In genomic region chr19:38695319-38695683, GRCh38 we compare ENCODE assay signal across 10 cellular contexts. TPM values are rescaled to one million over a fixed set of nuclear protein-coding genes. Genes with fewer than 3 reads are reported as not detected.
DNase-seq lines count a peak whose midpoint lies in the region; ATAC-seq and TF ChIP-seq lines count a peak whose summit lies in the region.
"Had no signal": no experiment of that assay in that cellular context is flagged by ENCODE, and none has a peak within 500 bp of the region (broad histone marks: within the 10 kb centered on the region; RNA-seq: fewer than 3 reads in every experiment).

No MANE protein-coding gene starts in this region.

- peaks cover 0 to 2% of the 10 kb centered on the region in 2 donors for H3K27me3 Mint-ChIP-seq in CD8-positive, alpha-beta memory T cell

- H3K27ac ChIP-seq in CD8-positive, alpha-beta memory T cell (ENCODE audit: low read depth, low read length), result no peak overlapping the region
- H3K27ac ChIP-seq in OCI-LY3 (ENCODE audit: low read length) (peak overlapping the region; percentile 59), foreskin keratinocyte (peak overlapping the region; percentile 100), parathyroid adenoma (peak overlapping the region; percentile 53)

- H3K27ac Mint-ChIP-seq in CD8-positive, alpha-beta memory T cell, result peak overlapping the region; percentile 51 to 96 (median 95)

- POLR2A ChIA-PET in CD8-positive, alpha-beta memory T cell (lab: Charles Lee), result no interaction called here

- no peak for TF ChIP-seq CTCF in OCI-LY3 (IDR thresholded peaks at IDR 0.05; ENCODE audit: low read depth, low read length)
- TF ChIP-seq CTCF in foreskin keratinocyte (conservative IDR thresholded peaks at IDR 0.05), result no peak
- TF ChIP-seq CTCF in parathyroid adenoma (IDR thresholded peaks at IDR 0.05), result peak; percentile 16

- H3K9ac ChIP-seq in OCI-LY3 (ENCODE audit: low read length) (peak overlapping the region; percentile 32; the same call in 1 of the 2 replicates), parathyroid adenoma (no peak overlapping the region)

- CTCF ChIA-PET in CD8-positive, alpha-beta memory T cell (lab: Charles Lee), result interaction anchor here (1.0 kb wide), 1 partner anchor 292 kb away, joined by 3 read pairs; the partner anchor contains the start of gene FAM98C

- peak overlapping the region; percentile 42 to 79 (median 62) for H3K4me3 Mint-ChIP-seq in CD8-positive, alpha-beta memory T cell

- H3K4me1 Mint-ChIP-seq in CD8-positive, alpha-beta memory T cell, result peaks cover 74 to 84% (median 75%) of the 10 kb centered on the region in 3 donors

- H3K9me3 ChIP-seq in CD8-positive, alpha-beta memory T cell (ENCODE audit: low read length), result no peaks in the 10 kb centered on the region
- H3K9me3 ChIP-seq in OCI-LY3 (ENCODE audit: insufficient read depth, low read length) (no peaks in the 10 kb centered on the region), parathyroid adenoma (ENCODE audit: control insufficient read depth, low read length) (no peaks in the 10 kb centered on the region)

- H3K4me1 ChIP-seq in CD8-positive, alpha-beta memory T cell (ENCODE audit: insufficient read depth, low read length), result peaks cover 49% of the 10 kb centered on the region
- H3K4me1 ChIP-seq in OCI-LY3 (ENCODE audit: low read length), result peaks cover 34% of the 10 kb centered on the region
- H3K4me1 ChIP-seq in foreskin keratinocyte, result peaks cover 65% of the 10 kb centered on the region
- peaks cover 81% of the 10 kb centered on the region for H3K4me1 ChIP-seq in parathyroid adenoma

- no peak overlapping the region for H3K4me3 ChIP-seq in CD8-positive, alpha-beta memory T cell (ENCODE audit: low read length)
- peak overlapping the region; percentile 59 for H3K4me3 ChIP-seq in OCI-LY3 (ENCODE audit: low read length)
- H3K4me3 ChIP-seq in parathyroid adenoma (ENCODE audit: low read depth, low read length), result no peak overlapping the region

- peaks cover 0 to 31% (median 2%) of the 10 kb centered on the region in 3 donors for H3K36me3 Mint-ChIP-seq in CD8-positive, alpha-beta memory T cell

- H3K36me3 ChIP-seq in CD8-positive, alpha-beta memory T cell (ENCODE audit: insufficient read depth, low read length), result no peaks in the 10 kb centered on the region
- peaks cover 16% of the 10 kb centered on the region for H3K36me3 ChIP-seq in OCI-LY3 (replicated peaks; ENCODE audit: low read depth, low read length)
- H3K36me3 ChIP-seq in parathyroid adenoma (ENCODE audit: control insufficient read depth, insufficient read depth, low read length), result no peaks in the 10 kb centered on the region

- no peak overlapping the region for H2AFZ ChIP-seq in OCI-LY3 (ENCODE audit: low read depth, low read length)
- H2AFZ ChIP-seq in parathyroid adenoma, result no peak overlapping the region

- H3K9me3 Mint-ChIP-seq in CD8-positive, alpha-beta memory T cell, result no peaks in the 10 kb centered on the region

- H3K4me2 ChIP-seq in OCI-LY3 (ENCODE audit: low read length) (peak overlapping the region; percentile 79), parathyroid adenoma (ENCODE audit: low read length) (peak overlapping the region; percentile 51)

- peaks cover 73% of the 10 kb centered on the region for H4K20me1 ChIP-seq in OCI-LY3 (ENCODE audit: insufficient read depth, low read length)

- peaks cover 93% of the 10 kb centered on the region for H3K79me2 ChIP-seq in OCI-LY3 (ENCODE audit: low read length)
- H3K79me2 ChIP-seq in parathyroid adenoma, result peaks cover 68% of the 10 kb centered on the region

- no peak for DNase-seq in CD8-positive, alpha-beta memory T cell
- no peak for DNase-seq in foreskin keratinocyte
- DNase-seq in GM19238 (ENCODE audit: insufficient read length, low spot score), result no peak
- no peak for DNase-seq in RKO (ENCODE audit: low spot score)
- DNase-seq: stimulated activated naive CD4-positive, alpha-beta T cell treated with Interleukin-2 at 50 U/mL for 16 hours had no signal

- ATAC-seq in foreskin keratinocyte (no peak), GM21737 (IDR thresholded peaks at IDR 0.05; ENCODE audit: unreplicated experiment) (no peak), HG03159 (IDR thresholded peaks at IDR 0.05; ENCODE audit: unreplicated experiment) (no peak)

- no peaks in the 10 kb centered on the region for H3K27me3 ChIP-seq in CD8-positive, alpha-beta memory T cell (ENCODE audit: insufficient read depth, low read length, poor library complexity, severe bottlenecking)
- no peaks in the 10 kb centered on the region for H3K27me3 ChIP-seq in OCI-LY3 (ENCODE audit: low read depth, low read length)
- no peaks in the 10 kb centered on the region for H3K27me3 ChIP-seq in foreskin keratinocyte
- no peaks in the 10 kb centered on the region for H3K27me3 ChIP-seq in parathyroid adenoma (ENCODE audit: control insufficient read depth, insufficient read depth, low read length)

RNA-seq across cellular contexts. Expression of gene ACTN4, which starts 47.9 kb away (rescaled TPM):
- total RNA-seq in CD8-positive, alpha-beta memory T cell, result 100 to 1,000 TPM; 295 to 314 TPM
- 31.9 TPM for polyA plus RNA-seq in CD8-positive, alpha-beta memory T cell
- total RNA-seq in foreskin keratinocyte, result 499 and 534 TPM in 2 replicates
- 532 and 546 TPM in 2 replicates for polyA plus RNA-seq in foreskin keratinocyte

RNA-seq across cellular contexts. Expression of gene CAPN12, which starts 49.0 kb away (rescaled TPM):
- 1 to 10 TPM; 5.2 to 5.3 TPM for total RNA-seq in CD8-positive, alpha-beta memory T cell
- polyA plus RNA-seq in CD8-positive, alpha-beta memory T cell, result 19.5 TPM
- 0.78 and 1.4 TPM in 2 replicates for total RNA-seq in foreskin keratinocyte
- 1.6 and 2.5 TPM in 2 replicates for polyA plus RNA-seq in foreskin keratinocyte
- total RNA-seq: RPMI7951 had no signal
